14 cellular contexts compared by ENCODE assay signal in genomic region chr3:125436921-125437320, GRCh38.
DNase-seq lines count a peak whose midpoint lies in the region; ATAC-seq and TF ChIP-seq lines count a peak whose summit lies in the region.
"Had no signal": no experiment of that assay in that cellular context is flagged by ENCODE, and none has a peak within 500 bp of the region (broad histone marks: within the 10 kb centered on the region; RNA-seq: fewer than 3 reads in every experiment).

No MANE protein-coding gene starts in this region.

- intact Hi-C loops in activated CD4-positive, alpha-beta T cell treated with anti-CD3 and anti-CD28 coated beads for 36 hours (cut with DNase I, micrococcal nuclease): loop anchor here (1.0 to 10.0 kb wide), 10 partner anchors 62 to 676 kb away; partner anchors contain the start of gene ZNF148 (in 1 of the 2)

- H3K36me3 Mint-ChIP-seq in osteocyte (ENCODE audit: unreplicated experiment): no peaks in the 10 kb centered on the region
- no peaks in the 10 kb centered on the region for H3K36me3 Mint-ChIP-seq in activated CD4-positive, alpha-beta T cell treated with anti-CD3 and anti-CD28 coated beads for 36 hours (ENCODE audit: low read depth)
- H3K36me3 Mint-ChIP-seq in activated naive CD4-positive, alpha-beta T cell treated with anti-CD3 and anti-CD28 coated beads, Interleukin-2, amount 10 ng/mL, durations not matched to agents 7 days and 5 days: no peaks in the 10 kb centered on the region
- H3K36me3 Mint-ChIP-seq: CD4-positive, alpha-beta memory T cell had no signal

- in situ Hi-C loops in HAP-1 (cut with MboI; ENCODE audit: low sequenced_read_pairs): loop anchor here (25.0 kb wide), 1 partner anchor 500 kb away; the partner anchor contains the start of gene MUC13

- H3K27me3 Mint-ChIP-seq in osteocyte (ENCODE audit: unreplicated experiment): no peaks in the 10 kb centered on the region
- no peaks in the 10 kb centered on the region for H3K27me3 Mint-ChIP-seq in activated CD4-positive, alpha-beta T cell treated with anti-CD3 and anti-CD28 coated beads for 36 hours
- H3K27me3 Mint-ChIP-seq in activated naive CD4-positive, alpha-beta T cell treated with anti-CD3 and anti-CD28 coated beads, Interleukin-2, amount 10 ng/mL, durations not matched to agents 7 days and 5 days: peaks cover 10% of the 10 kb centered on the region
- H3K27me3 Mint-ChIP-seq: CD4-positive, alpha-beta memory T cell had no signal

- H3K9me3 Mint-ChIP-seq in osteocyte (ENCODE audit: unreplicated experiment): no peaks in the 10 kb centered on the region
- H3K9me3 Mint-ChIP-seq in activated CD4-positive, alpha-beta T cell treated with anti-CD3 and anti-CD28 coated beads for 36 hours (ENCODE audit: low read depth): no peaks in the 10 kb centered on the region
- no peaks in the 10 kb centered on the region for H3K9me3 Mint-ChIP-seq in activated naive CD4-positive, alpha-beta T cell treated with anti-CD3 and anti-CD28 coated beads, Interleukin-2, amount 10 ng/mL, durations not matched to agents 7 days and 5 days
- H3K9me3 Mint-ChIP-seq: CD4-positive, alpha-beta memory T cell had no signal

- POLR2A ChIA-PET in activated CD4-positive, alpha-beta T cell treated with anti-CD3 and anti-CD28 coated beads for 36 hours (lab: Charles Lee): no interaction called here

- no peaks in the 10 kb centered on the region for H4K20me1 ChIP-seq in OCI-LY3 (ENCODE audit: insufficient read depth, low read length)

- peaks cover 8% of the 10 kb centered on the region for H3K4me1 Mint-ChIP-seq in osteocyte (ENCODE audit: unreplicated experiment)
- H3K4me1 Mint-ChIP-seq in activated CD4-positive, alpha-beta T cell treated with anti-CD3 and anti-CD28 coated beads for 36 hours: peaks cover 3% of the 10 kb centered on the region
- no peaks in the 10 kb centered on the region for H3K4me1 Mint-ChIP-seq in activated naive CD4-positive, alpha-beta T cell treated with anti-CD3 and anti-CD28 coated beads, Interleukin-2, amount 10 ng/mL, durations not matched to agents 7 days and 5 days

- peaks cover 11% of the 10 kb centered on the region for H3K79me2 ChIP-seq in OCI-LY3 (ENCODE audit: low read length)

- peak overlapping the region; percentile 55 for H2AFZ ChIP-seq in OCI-LY3 (ENCODE audit: low read depth, low read length)

- no peak overlapping the region for H3K27ac Mint-ChIP-seq in osteocyte (ENCODE audit: unreplicated experiment)
- H3K27ac Mint-ChIP-seq in activated CD4-positive, alpha-beta T cell treated with anti-CD3 and anti-CD28 coated beads for 36 hours: no peak overlapping the region
- no peak overlapping the region for H3K27ac Mint-ChIP-seq in activated naive CD4-positive, alpha-beta T cell treated with anti-CD3 and anti-CD28 coated beads, Interleukin-2, amount 10 ng/mL, durations not matched to agents 7 days and 5 days
- H3K27ac Mint-ChIP-seq: CD4-positive, alpha-beta memory T cell; HFFc6 had no signal

- no peak overlapping the region for H3K4me3 Mint-ChIP-seq in osteocyte (ENCODE audit: unreplicated experiment)
- H3K4me3 Mint-ChIP-seq in activated CD4-positive, alpha-beta T cell treated with anti-CD3 and anti-CD28 coated beads for 36 hours: no peak overlapping the region
- no peak overlapping the region for H3K4me3 Mint-ChIP-seq in activated naive CD4-positive, alpha-beta T cell treated with anti-CD3 and anti-CD28 coated beads, Interleukin-2, amount 10 ng/mL, durations not matched to agents 7 days and 5 days
- H3K4me3 Mint-ChIP-seq: CD4-positive, alpha-beta memory T cell; HFFc6 had no signal

- no peak for ATAC-seq in activated CD4-positive, alpha-beta T cell treated with anti-CD3 and anti-CD28 coated beads for 36 hours
- ATAC-seq in GM18502 (IDR thresholded peaks at IDR 0.05; ENCODE audit: poor library complexity, unreplicated experiment): no peak
- ATAC-seq: GM12878 had no signal

- H3K36me3 ChIP-seq in HAP-1 (replicated peaks) (no peaks in the 10 kb centered on the region), OCI-LY3 (replicated peaks; ENCODE audit: low read depth, low read length) (no peaks in the 10 kb centered on the region)
- H3K36me3 ChIP-seq: BE2C had no signal

- H3K4me3 ChIP-seq in HAP-1: no peak overlapping the region
- H3K4me3 ChIP-seq in OCI-LY3 (ENCODE audit: low read length): no peak overlapping the region
- H3K4me3 ChIP-seq: GM12878 had no signal

- no peaks in the 10 kb centered on the region for H3K27me3 ChIP-seq in HAP-1 (ENCODE audit: low read depth)
- H3K27me3 ChIP-seq in OCI-LY3 (ENCODE audit: low read depth, low read length): no peaks in the 10 kb centered on the region
- H3K27me3 ChIP-seq: BE2C had no signal

- no peaks in the 10 kb centered on the region for H3K9me3 ChIP-seq in HAP-1
- no peaks in the 10 kb centered on the region for H3K9me3 ChIP-seq in OCI-LY3 (ENCODE audit: insufficient read depth, low read length)
- H3K9me3 ChIP-seq: BE2C had no signal

- TF ChIP-seq CTCF in OCI-LY3 (IDR thresholded peaks at IDR 0.05; ENCODE audit: low read depth, low read length): no peak
- TF ChIP-seq CTCF in osteocyte (IDR thresholded peaks at IDR 0.05): no peak

- H3K4me1 ChIP-seq in HAP-1: peaks cover 18% of the 10 kb centered on the region
- H3K4me1 ChIP-seq in OCI-LY3 (ENCODE audit: low read length): peaks cover 80% of the 10 kb centered on the region

- peak overlapping the region; percentile 22; the same call in 1 of the 2 replicates for H3K27ac ChIP-seq in OCI-LY3 (ENCODE audit: low read length)
- H3K27ac ChIP-seq: C4-2B had no signal

- peak overlapping the region; percentile 5; the same call in 1 of the 2 replicates for H3K9ac ChIP-seq in OCI-LY3 (ENCODE audit: low read length)

- CTCF ChIA-PET in activated CD4-positive, alpha-beta T cell treated with anti-CD3 and anti-CD28 coated beads for 36 hours (lab: Charles Lee): interaction anchor here (0.7 to 4.6 kb wide), 7 partner anchors 17 to 508 kb away, joined by 3 to 22 read pairs (median 3); no protein-coding TSS in a partner anchor
- CTCF ChIA-PET in activated naive CD4-positive, alpha-beta T cell treated with anti-CD3 and anti-CD28 coated beads, Interleukin-2, amount 10 ng/mL, durations not matched to agents 7 days and 5 days (lab: Charles Lee): interaction anchor here (0.8 to 1.9 kb wide), 3 partner anchors 16 to 509 kb away, joined by 3 to 7 read pairs (median 4); no protein-coding TSS in a partner anchor

- peak overlapping the region; percentile 71 for H3K4me2 ChIP-seq in OCI-LY3 (ENCODE audit: low read length)

- DNase-seq in HAP-1 (ENCODE audit: low spot score in 2 of 2) (peak; percentile 73 to 79), fibroblast of peridontal ligament (ENCODE audit: extremely low read depth) (peak; percentile 29), osteocyte (ENCODE audit: extremely low spot score, unreplicated experiment) (peak; percentile 44)
- no peak for DNase-seq in activated CD4-positive, alpha-beta T cell treated with anti-CD3 and anti-CD28 coated beads for 36 hours
- no peak for DNase-seq in activated naive CD4-positive, alpha-beta T cell treated with anti-CD3 and anti-CD28 coated beads, Interleukin-2, amount 10 ng/mL, durations not matched to agents 7 days and 5 days
- DNase-seq: BE2C; CD4-positive, alpha-beta memory T cell; DMS79; HCEC 1CT; HFFc6 had no signal

Comparison
In these comparisons a context has a peak if more than half of its experiments do, and no peak if none do; other contexts are left out.
1. DNase-seq: peak in HAP-1 (2 of 2), fibroblast of peridontal ligament (single experiment) and osteocyte (single experiment); none in activated CD4-positive, alpha-beta T cell treated with anti-CD3 and anti-CD28 coated beads for 36 hours (single experiment) and activated naive CD4-positive, alpha-beta T cell treated with anti-CD3 and anti-CD28 coated beads, Interleukin-2, amount 10 ng/mL, durations not matched to agents 7 days and 5 days (single experiment).